10 cellular contexts compared by ENCODE assay signal in the genomic region with DNA sequence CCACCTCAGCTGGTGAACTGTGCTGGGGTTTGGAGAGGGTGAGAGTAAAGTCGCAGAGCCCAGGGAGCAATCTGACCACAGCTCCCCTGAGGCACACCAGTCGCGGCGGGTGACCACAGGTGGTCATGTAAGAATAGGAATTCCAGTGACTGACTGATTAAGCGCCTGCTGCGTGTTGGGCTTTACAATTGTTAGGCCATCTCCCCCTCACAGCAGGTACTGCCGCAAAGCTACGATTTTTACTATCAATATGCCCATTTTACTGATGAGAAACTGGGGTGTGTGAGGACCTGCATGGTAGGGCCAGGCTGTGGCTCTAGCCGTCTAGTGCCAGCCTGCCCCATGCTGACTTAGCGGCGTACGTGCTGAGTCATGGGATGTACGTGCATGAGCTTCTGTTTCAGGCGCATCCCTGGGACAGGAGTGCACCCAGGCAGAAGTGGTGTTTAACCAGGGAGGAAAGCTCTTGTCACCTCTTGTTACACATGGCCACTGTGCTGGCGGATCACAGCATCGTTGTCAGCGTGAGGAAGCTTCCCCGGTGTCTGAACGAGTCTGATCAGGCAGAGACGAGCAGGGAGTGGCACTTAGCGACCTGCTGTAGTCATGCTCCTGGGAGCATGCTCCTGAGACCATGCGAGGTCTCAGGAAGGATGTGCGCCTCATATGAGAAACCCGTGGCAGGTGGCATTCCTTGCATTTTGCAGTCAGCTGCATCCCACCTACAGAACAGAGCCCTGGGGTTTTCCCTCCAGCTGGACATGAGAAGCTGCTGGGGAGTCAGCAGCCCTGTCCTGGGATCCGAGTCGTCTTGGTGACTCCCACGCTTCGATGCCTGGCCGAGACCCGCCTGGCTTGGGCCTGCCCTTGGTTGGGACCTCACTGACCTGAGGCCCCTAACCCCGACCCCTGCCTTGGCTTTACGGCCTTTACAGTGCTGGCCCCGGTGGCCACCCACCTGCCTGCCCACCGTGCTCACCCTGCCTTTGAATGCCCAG.
DNase-seq lines count a peak whose midpoint lies in the region; ATAC-seq, FAIRE-seq and TF ChIP-seq lines count a peak whose summit lies in the region.
"Had no signal": no experiment of that assay in that cellular context is flagged by ENCODE, and none has a peak within 500 bp of the region (broad histone marks: within the 10 kb centered on the region; RNA-seq: fewer than 3 reads in every experiment).

No MANE protein-coding gene starts in this region.

- no peak overlapping the region for H3K27ac Mint-ChIP-seq in activated naive CD8-positive, alpha-beta T cell treated with anti-CD3 and anti-CD28 coated beads, Interleukin-2, amount 10 ng/mL, durations not matched to agents 7 days and 5 days
- H3K27ac Mint-ChIP-seq in activated naive CD8-positive, alpha-beta T cell treated with anti-CD3 and anti-CD28 coated beads, Interleukin-2, amount 50 U/mL, for 24 hours = no peak overlapping the region
- H3K27ac Mint-ChIP-seq: type B pancreatic cell had no signal

- H3K4me1 Mint-ChIP-seq in activated naive CD8-positive, alpha-beta T cell treated with anti-CD3 and anti-CD28 coated beads, Interleukin-2, amount 10 ng/mL, durations not matched to agents 7 days and 5 days = peaks cover 31% of the 10 kb centered on the region
- H3K4me1 Mint-ChIP-seq in activated naive CD8-positive, alpha-beta T cell treated with anti-CD3 and anti-CD28 coated beads, Interleukin-2, amount 50 U/mL, for 24 hours = peaks cover 35% of the 10 kb centered on the region

- peaks cover 10% of the 10 kb centered on the region for H3K36me3 ChIP-seq in RWPE2 (ENCODE audit: low read depth)

- peak; percentile 89 for FAIRE-seq in urothelium cell line (lab: Jason Lieb, UNC)

- no peaks in the 10 kb centered on the region for H3K27me3 ChIP-seq in RWPE2 (ENCODE audit: insufficient read depth, poor library complexity, severe bottlenecking)

- H3K4me3 Mint-ChIP-seq in activated naive CD8-positive, alpha-beta T cell treated with anti-CD3 and anti-CD28 coated beads, Interleukin-2, amount 10 ng/mL, durations not matched to agents 7 days and 5 days = no peak overlapping the region
- no peak overlapping the region for H3K4me3 Mint-ChIP-seq in activated naive CD8-positive, alpha-beta T cell treated with anti-CD3 and anti-CD28 coated beads, Interleukin-2, amount 50 U/mL, for 24 hours
- H3K4me3 Mint-ChIP-seq: type B pancreatic cell had no signal

- ATAC-seq in activated naive CD8-positive, alpha-beta T cell treated with anti-CD3 and anti-CD28 coated beads, Interleukin-2, amount 10 ng/mL, durations not matched to agents 7 days and 5 days (ENCODE audit: low read depth) = no peak
- ATAC-seq in activated naive CD8-positive, alpha-beta T cell treated with anti-CD3 and anti-CD28 coated beads, Interleukin-2, amount 50 U/mL, for 24 hours = no peak
- no peak for ATAC-seq in RWPE2 (ENCODE audit: low read depth)
- ATAC-seq in GM19023 (IDR thresholded peaks at IDR 0.05; ENCODE audit: unreplicated experiment) = no peak
- no peak for ATAC-seq in GM21515 (IDR thresholded peaks at IDR 0.05; ENCODE audit: unreplicated experiment)

- no peaks in the 10 kb centered on the region for H3K9me3 Mint-ChIP-seq in activated naive CD8-positive, alpha-beta T cell treated with anti-CD3 and anti-CD28 coated beads, Interleukin-2, amount 10 ng/mL, durations not matched to agents 7 days and 5 days
- no peaks in the 10 kb centered on the region for H3K9me3 Mint-ChIP-seq in activated naive CD8-positive, alpha-beta T cell treated with anti-CD3 and anti-CD28 coated beads, Interleukin-2, amount 50 U/mL, for 24 hours
- H3K9me3 Mint-ChIP-seq: type B pancreatic cell had no signal

- no peaks in the 10 kb centered on the region for H3K9me3 ChIP-seq in RWPE2 (ENCODE audit: severe bottlenecking)

- no peak for TF ChIP-seq CTCF in RWPE2 (IDR thresholded peaks at IDR 0.05; ENCODE audit: poor library complexity, severe bottlenecking)

- DNase-seq in activated naive CD8-positive, alpha-beta T cell treated with anti-CD3 and anti-CD28 coated beads, Interleukin-2, amount 10 ng/mL, durations not matched to agents 7 days and 5 days = peak; percentile 22
- DNase-seq in activated naive CD8-positive, alpha-beta T cell treated with anti-CD3 and anti-CD28 coated beads, Interleukin-2, amount 50 U/mL, for 24 hours = no peak
- DNase-seq in RWPE2 (ENCODE audit: low spot score) = peak; percentile 62
- DNase-seq in iPS DF 4.7 (ENCODE audit: extremely low read depth, low spot score) = peak; percentile 38
- DNase-seq in urothelium cell line (ENCODE audit: low spot score) = no peak
- DNase-seq in NCI-H1105 treated with DMSO at 0.1 percent for 48 hours (lab: John Stamatoyannopoulos, UW) = no peak
- DNase-seq: activated CD4-positive, alpha-beta T cell treated with anti-CD3 and anti-CD28 coated beads for 1 hour had no signal

- POLR2A ChIA-PET in activated naive CD8-positive, alpha-beta T cell treated with anti-CD3 and anti-CD28 coated beads, Interleukin-2, amount 10 ng/mL, durations not matched to agents 7 days and 5 days (lab: Charles Lee) = interaction anchor here (1.4 kb wide), 1 partner anchor 9 kb away, joined by 4 read pairs; no protein-coding TSS in a partner anchor

- H3K27ac ChIP-seq in RWPE2 (ENCODE audit: poor library complexity, severe bottlenecking) = peak overlapping the region; percentile 88

- H3K4me3 ChIP-seq in RWPE2 (ENCODE audit: severe bottlenecking) = no peak overlapping the region

- H3K4me1 ChIP-seq in RWPE2 (ENCODE audit: insufficient read depth, poor library complexity, severe bottlenecking) = peaks cover 26% of the 10 kb centered on the region

- H3K27me3 Mint-ChIP-seq in activated naive CD8-positive, alpha-beta T cell treated with anti-CD3 and anti-CD28 coated beads, Interleukin-2, amount 10 ng/mL, durations not matched to agents 7 days and 5 days = no peaks in the 10 kb centered on the region
- no peaks in the 10 kb centered on the region for H3K27me3 Mint-ChIP-seq in activated naive CD8-positive, alpha-beta T cell treated with anti-CD3 and anti-CD28 coated beads, Interleukin-2, amount 50 U/mL, for 24 hours
- H3K27me3 Mint-ChIP-seq: type B pancreatic cell had no signal

- H3K36me3 Mint-ChIP-seq in activated naive CD8-positive, alpha-beta T cell treated with anti-CD3 and anti-CD28 coated beads, Interleukin-2, amount 10 ng/mL, durations not matched to agents 7 days and 5 days = peaks cover 17% of the 10 kb centered on the region
- peaks cover 13% of the 10 kb centered on the region for H3K36me3 Mint-ChIP-seq in activated naive CD8-positive, alpha-beta T cell treated with anti-CD3 and anti-CD28 coated beads, Interleukin-2, amount 50 U/mL, for 24 hours (ENCODE audit: low read depth)

Comparison
In these comparisons a context has a peak if more than half of its experiments do, and no peak if none do; other contexts are left out.
1. DNase-seq: peak in activated naive CD8-positive, alpha-beta T cell treated with anti-CD3 and anti-CD28 coated beads, Interleukin-2, amount 10 ng/mL, durations not matched to agents 7 days and 5 days (single experiment), RWPE2 (single experiment) and iPS DF 4.7 (single experiment); none in activated naive CD8-positive, alpha-beta T cell treated with anti-CD3 and anti-CD28 coated beads, Interleukin-2, amount 50 U/mL, for 24 hours (single experiment), urothelium cell line (single experiment) and NCI-H1105 treated with DMSO at 0.1 percent for 48 hours (single experiment).